ENCODE assay signal across 16 cellular contexts in the genomic region with DNA sequence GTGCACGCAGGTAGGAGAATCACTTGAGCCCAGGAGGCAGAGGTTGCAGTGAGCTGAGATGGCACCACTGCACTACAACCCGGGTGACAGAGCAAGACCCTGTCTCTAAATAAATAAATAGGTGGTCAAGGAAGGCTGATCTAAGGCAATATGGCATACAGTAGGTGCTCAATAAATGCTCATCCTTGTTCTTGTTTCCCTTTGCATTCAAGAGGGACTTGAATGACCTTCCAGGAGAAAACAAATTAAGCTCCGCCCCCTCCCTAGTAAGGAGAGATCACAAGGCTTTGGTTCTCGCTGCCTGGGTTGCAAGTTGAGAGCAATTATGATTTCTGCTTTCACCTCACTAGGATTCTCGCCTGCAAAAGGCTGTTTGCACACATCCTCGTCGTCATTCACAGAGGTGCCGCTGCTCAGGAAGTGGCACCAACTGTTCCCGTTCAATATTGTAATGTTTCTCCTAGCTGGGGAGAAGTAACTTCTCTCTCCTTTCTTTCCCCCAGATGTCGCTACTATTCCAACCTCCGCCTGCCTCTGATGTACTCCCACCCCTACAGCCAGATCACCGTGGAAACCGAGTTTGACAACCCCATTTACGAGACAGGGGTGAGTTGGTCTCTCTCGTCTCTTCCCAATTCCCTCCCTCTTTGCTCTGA. TPM values are rescaled to one million over a fixed set of nuclear protein-coding genes. Genes with fewer than 3 reads are reported as not detected.
DNase-seq lines count a peak whose midpoint lies in the region; ATAC-seq, FAIRE-seq and TF ChIP-seq lines count a peak whose summit lies in the region.
"Had no signal": no experiment of that assay in that cellular context is flagged by ENCODE, and none has a peak within 500 bp of the region (broad histone marks: within the 10 kb centered on the region; RNA-seq: fewer than 3 reads in every experiment).

No MANE protein-coding gene starts in this region.

- no peak overlapping the region; the same call in 1 of the 2 replicates for H3K27ac Mint-ChIP-seq in GM23338
- H3K27ac Mint-ChIP-seq in CD8-positive, alpha-beta T cell = no peak overlapping the region
- H3K27ac Mint-ChIP-seq: activated CD4-positive, alpha-beta memory T cell treated with anti-CD3 and anti-CD28 coated beads, Interleukin-2, amount 10 ng/mL, durations not matched to agents 7 days and 5 days; stimulated activated naive B cell treated with anti-CD40 and anti-IgM and Interleukin-4, amounts not matched to agents 10 μg/mL and 1 μg/mL and 100 μg/mL, for 72 hours had no signal

- H3K4me1 ChIP-seq in GM23338 (ENCODE audit: insufficient read depth) (no peaks in the 10 kb centered on the region), RWPE2 (ENCODE audit: insufficient read depth, poor library complexity, severe bottlenecking) (no peaks in the 10 kb centered on the region), hepatocyte (ENCODE audit: insufficient read depth) (no peaks in the 10 kb centered on the region)
- H3K4me1 ChIP-seq in CD8-positive, alpha-beta T cell (ENCODE audit: insufficient read depth, low read length) = peaks cover 5% of the 10 kb centered on the region
- H3K4me1 ChIP-seq: gastrocnemius medialis had no signal

- H2AFZ ChIP-seq in GM23338 (peak overlapping the region; percentile 87), hepatocyte (no peak overlapping the region)

- no peak for FAIRE-seq in RCC 7860 (lab: Jason Lieb, UNC)

- no peaks in the 10 kb centered on the region for H3F3A ChIP-seq in GM23338 (replicated peaks; ENCODE audit: low read depth)

- H4K20me1 ChIP-seq in GM23338 (replicated peaks; ENCODE audit: insufficient read depth) (no peaks in the 10 kb centered on the region; the same call in 1 of the 2 replicates), hepatocyte (ENCODE audit: insufficient read depth, poor library complexity, severe bottlenecking) (no peaks in the 10 kb centered on the region)

- no peaks in the 10 kb centered on the region for H3K9me2 ChIP-seq in GM23338 (ENCODE audit: insufficient read depth)
- H3K9me2 ChIP-seq in hepatocyte (replicated peaks; ENCODE audit: insufficient read depth) = no peaks in the 10 kb centered on the region

- H3K27me3 Mint-ChIP-seq in GM23338 (ENCODE audit: insufficient read depth, low read depth, poor library complexity) = peaks cover 2% of the 10 kb centered on the region
- H3K27me3 Mint-ChIP-seq in CD8-positive, alpha-beta T cell (ENCODE audit: low read depth) = peaks cover 42% of the 10 kb centered on the region

- no peaks in the 10 kb centered on the region for H3K27me3 ChIP-seq in GM23338 (ENCODE audit: insufficient read depth)
- H3K27me3 ChIP-seq in RWPE2 (ENCODE audit: insufficient read depth, poor library complexity, severe bottlenecking) = peaks cover 4% of the 10 kb centered on the region
- peaks cover 19% of the 10 kb centered on the region for H3K27me3 ChIP-seq in hepatocyte
- H3K27me3 ChIP-seq in CD8-positive, alpha-beta T cell (ENCODE audit: insufficient read depth, low read length) = no peaks in the 10 kb centered on the region

- TF ChIP-seq CTCF in GM23338 (conservative IDR thresholded peaks at IDR 0.05; ENCODE audit: low read depth in 2 of 2) (peak; percentile 42 to 61), RWPE2 (IDR thresholded peaks at IDR 0.05; ENCODE audit: poor library complexity, severe bottlenecking) (no peak), hepatocyte (IDR thresholded peaks at IDR 0.05; ENCODE audit: poor library complexity) (peak; percentile 11)
- no peak for TF ChIP-seq CTCF in CD8-positive, alpha-beta T cell (IDR thresholded peaks at IDR 0.05)

- H3K27ac ChIP-seq in GM23338 (ENCODE audit: low read depth) (no peak overlapping the region), RWPE2 (ENCODE audit: poor library complexity, severe bottlenecking) (no peak overlapping the region), hepatocyte (no peak overlapping the region)
- no peak overlapping the region for H3K27ac ChIP-seq in CD8-positive, alpha-beta T cell (ENCODE audit: low read depth, low read length)
- H3K27ac ChIP-seq: dorsolateral prefrontal cortex, gastrocnemius medialis had no signal

- H3K79me2 ChIP-seq in GM23338 (replicated peaks; ENCODE audit: insufficient read depth) = no peaks in the 10 kb centered on the region
- H3K79me2 ChIP-seq in hepatocyte = no peaks in the 10 kb centered on the region

- no peaks in the 10 kb centered on the region for H3K36me3 Mint-ChIP-seq in GM23338 (ENCODE audit: low read depth)
- H3K36me3 Mint-ChIP-seq in CD8-positive, alpha-beta T cell = no peaks in the 10 kb centered on the region
- H3K36me3 Mint-ChIP-seq: stimulated activated naive B cell treated with anti-CD40 and anti-IgM and Interleukin-4, amounts not matched to agents 10 μg/mL and 1 μg/mL and 100 μg/mL, for 72 hours had no signal

- peaks cover 13% of the 10 kb centered on the region for H3K4me1 Mint-ChIP-seq in GM23338
- peaks cover 6% of the 10 kb centered on the region for H3K4me1 Mint-ChIP-seq in CD8-positive, alpha-beta T cell (ENCODE audit: low read depth)

- no peaks in the 10 kb centered on the region for H3K9me3 Mint-ChIP-seq in GM23338
- H3K9me3 Mint-ChIP-seq in CD8-positive, alpha-beta T cell = no peaks in the 10 kb centered on the region
- H3K9me3 Mint-ChIP-seq: activated CD4-positive, alpha-beta memory T cell treated with anti-CD3 and anti-CD28 coated beads, Interleukin-2, amount 10 ng/mL, durations not matched to agents 7 days and 5 days had no signal

- CTCF ChIA-PET in CD8-positive, alpha-beta T cell (lab: Charles Lee) = interaction anchor here (0.6 to 3.1 kb wide), 3 partner anchors 11 to 152 kb away, joined by 3 to 27 read pairs (median 3); no protein-coding TSS in a partner anchor

- H3K9me3 ChIP-seq in RWPE2 (ENCODE audit: severe bottlenecking) (no peaks in the 10 kb centered on the region), hepatocyte (ENCODE audit: low read depth) (no peaks in the 10 kb centered on the region)
- no peaks in the 10 kb centered on the region for H3K9me3 ChIP-seq in CD8-positive, alpha-beta T cell (ENCODE audit: low read length)
- H3K9me3 ChIP-seq: gastrocnemius medialis had no signal

- POLR2A ChIA-PET in CD8-positive, alpha-beta T cell (lab: Charles Lee) = no interaction called here

- 0 out of 2 replicates have a peak overlapping the region, but pooled peaks have one; percentile 27 for H3K4me3 ChIP-seq in GM23338
- no peak overlapping the region for H3K4me3 ChIP-seq in RWPE2 (ENCODE audit: severe bottlenecking)
- no peak overlapping the region for H3K4me3 ChIP-seq in hepatocyte
- H3K4me3 ChIP-seq in CD8-positive, alpha-beta T cell (ENCODE audit: low read depth, low read length) = no peak overlapping the region
- H3K4me3 ChIP-seq: dorsolateral prefrontal cortex, gastrocnemius medialis had no signal

- intact Hi-C loops in CD8-positive, alpha-beta T cell (cut with DNase I, micrococcal nuclease) = no loop called here

- H3K4me2 ChIP-seq in GM23338 = peak overlapping the region; percentile 44; the same call in 1 of the 2 replicates
- H3K4me2 ChIP-seq in hepatocyte = peak overlapping the region; percentile 48

- peak; percentile 88 for ATAC-seq in GM23338
- peak; percentile 36; the same call in 1 of the 3 replicates for ATAC-seq in RWPE2 (ENCODE audit: low read depth)
- no peak for ATAC-seq in GM21526 (IDR thresholded peaks at IDR 0.05; ENCODE audit: low FRiP score, unreplicated experiment)
- ATAC-seq in CD8-positive, alpha-beta T cell = no peak
- ATAC-seq: gastrocnemius medialis; left ventricle myocardium superior; stimulated activated naive B cell treated with anti-CD40 and anti-IgM and Interleukin-4, amounts not matched to agents 10 μg/mL and 1 μg/mL and 100 μg/mL, for 72 hours had no signal

- peak overlapping the region; percentile 20; the same call in 1 of the 3 replicates for H3K4me3 Mint-ChIP-seq in GM23338
- no peak overlapping the region for H3K4me3 Mint-ChIP-seq in CD8-positive, alpha-beta T cell
- H3K4me3 Mint-ChIP-seq: activated CD4-positive, alpha-beta memory T cell treated with anti-CD3 and anti-CD28 coated beads, Interleukin-2, amount 10 ng/mL, durations not matched to agents 7 days and 5 days; stimulated activated naive B cell treated with anti-CD40 and anti-IgM and Interleukin-4, amounts not matched to agents 10 μg/mL and 1 μg/mL and 100 μg/mL, for 72 hours had no signal

- H3K36me3 ChIP-seq in GM23338 (ENCODE audit: insufficient read depth) = no peaks in the 10 kb centered on the region
- no peaks in the 10 kb centered on the region for H3K36me3 ChIP-seq in RWPE2 (ENCODE audit: low read depth)
- H3K36me3 ChIP-seq in hepatocyte (replicated peaks; ENCODE audit: insufficient read depth, low read depth) = no peaks in the 10 kb centered on the region
- no peaks in the 10 kb centered on the region for H3K36me3 ChIP-seq in CD8-positive, alpha-beta T cell (ENCODE audit: insufficient read depth, low read length)
- H3K36me3 ChIP-seq: gastrocnemius medialis had no signal

- WGBS in hepatocyte (ENCODE audit: low lambda C conversion rate, missing lambda C conversion rate) = 37% methylated on average over 15 of the region's 15 CpGs

- DNase-seq in AG20443 (ENCODE audit: low spot score) = peak; percentile 25
- DNase-seq in GM23338 (ENCODE audit: low spot score) = peak; percentile 66
- DNase-seq in RWPE2 (ENCODE audit: low spot score) = no peak
- DNase-seq in hepatocyte (ENCODE audit: low spot score) = no peak
- DNase-seq in cerebellum (ENCODE audit: low spot score) = no peak
- no peak for DNase-seq in RCC 7860 (ENCODE audit: low spot score)
- no peak for DNase-seq in CD8-positive, alpha-beta T cell
- DNase-seq: activated CD4-positive, alpha-beta memory T cell treated with anti-CD3 and anti-CD28 coated beads, Interleukin-2, amount 10 ng/mL, durations not matched to agents 7 days and 5 days; gastrocnemius medialis; left ventricle myocardium superior; MM.1S; stimulated activated CD4-positive, alpha-beta T cell treated with anti-CD3 and anti-CD28 coated beads, Interleukin-2, amount 100 ng/mL, for 24 hours; stimulated activated naive B cell treated with anti-CD40 and anti-IgM and Interleukin-4, amounts not matched to agents 10 μg/mL and 1 μg/mL and 100 μg/mL, for 72 hours; SW 1271 had no signal

TF ChIP-seq in GM23338, 12 proteins besides CTCF, POLR2A, EP300 and RAD21 (continues in another document):
- no peak for TF ChIP-seq POLR2AphosphoS5 (IDR thresholded peaks at IDR 0.05; ENCODE audit: low read depth)
- TF ChIP-seq ZNF331 (CRISPR knock-in tag; IDR thresholded peaks at IDR 0.05; ENCODE audit: low read depth) = no peak
- TF ChIP-seq, protein P1, sequence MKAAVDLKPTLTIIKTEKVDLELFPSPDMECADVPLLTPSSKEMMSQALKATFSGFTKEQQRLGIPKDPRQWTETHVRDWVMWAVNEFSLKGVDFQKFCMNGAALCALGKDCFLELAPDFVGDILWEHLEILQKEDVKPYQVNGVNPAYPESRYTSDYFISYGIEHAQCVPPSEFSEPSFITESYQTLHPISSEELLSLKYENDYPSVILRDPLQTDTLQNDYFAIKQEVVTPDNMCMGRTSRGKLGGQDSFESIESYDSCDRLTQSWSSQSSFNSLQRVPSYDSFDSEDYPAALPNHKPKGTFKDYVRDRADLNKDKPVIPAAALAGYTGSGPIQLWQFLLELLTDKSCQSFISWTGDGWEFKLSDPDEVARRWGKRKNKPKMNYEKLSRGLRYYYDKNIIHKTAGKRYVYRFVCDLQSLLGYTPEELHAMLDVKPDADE (IDR thresholded peaks at IDR 0.05) = no peak

RNA-seq across cellular contexts. Expression of gene ASPHD2, which starts 51.8 kb away (rescaled TPM):
- 9.3 and 10.0 TPM in 2 replicates for total RNA-seq in GM23338 (2014; rRNA removed; shearing (Covaris generic))
- polyA plus RNA-seq in GM23338 (2016; fragmentation: Nextera tagmentation; extraction: Ambion mirVana) (6.0 and 8.3 TPM in 2 replicates), hepatocyte (1.7 and 2.6 TPM in 2 replicates)
- total RNA-seq in hepatocyte (1.2 and 1.4 TPM in 2 replicates), cerebellum (6.7 TPM)
- total RNA-seq in CD8-positive, alpha-beta T cell = under 1 TPM; 0.90 to 1.00 TPM

Comparison
In these comparisons a context has a peak if more than half of its experiments do, and no peak if none do; other contexts are left out.
1. DNase-seq: peak in AG20443 (single experiment) and GM23338 (single experiment); none in RWPE2 (single experiment), hepatocyte (single experiment), cerebellum (single experiment), RCC 7860 (single experiment) and CD8-positive, alpha-beta T cell (0 of 7).
2. ATAC-seq: peak in GM23338 (single experiment) and RWPE2 (single experiment); none in GM21526 (single experiment) and CD8-positive, alpha-beta T cell (single experiment).
3. CTCF ChIP-seq: peak in GM23338 (2 of 2) and hepatocyte (single experiment); none in RWPE2 (single experiment) and CD8-positive, alpha-beta T cell (single experiment).